17 cellular contexts compared by ENCODE assay signal in genomic region chr2:238094438-238095022, GRCh38. TPM values are rescaled to one million over a fixed set of nuclear protein-coding genes. Genes with fewer than 3 reads are reported as not detected.
"Had no signal": no experiment of that assay in that cellular context is flagged by ENCODE, and none has a peak within 500 bp of the region (broad histone marks: within the 10 kb centered on the region; RNA-seq: fewer than 3 reads in every experiment).

No MANE protein-coding gene starts in this region.

- H3K27ac Mint-ChIP-seq: activated CD4-positive, alpha-beta memory T cell treated with anti-CD3 and anti-CD28 coated beads for 36 hours; endodermal cell; nephron; T-helper 2 cell treated with Interferon-gamma antibody and Interleukin-4, amounts not matched to agents 5 μg/mL and 100 μg/mL, for 36 hours had no signal

- ATAC-seq: left colon had no signal

- H3K9me3 Mint-ChIP-seq: activated CD4-positive, alpha-beta memory T cell treated with anti-CD3 and anti-CD28 coated beads for 36 hours; endodermal cell; nephron; T-helper 2 cell treated with Interferon-gamma antibody and Interleukin-4, amounts not matched to agents 5 μg/mL and 100 μg/mL, for 36 hours had no signal

- H3K4me3 Mint-ChIP-seq: activated CD4-positive, alpha-beta memory T cell treated with anti-CD3 and anti-CD28 coated beads for 36 hours; endodermal cell; nephron; T-helper 2 cell treated with Interferon-gamma antibody and Interleukin-4, amounts not matched to agents 5 μg/mL and 100 μg/mL, for 36 hours had no signal

- H3K9me3 ChIP-seq: ascending aorta, ovary, tibial nerve had no signal

- H3K27ac ChIP-seq: ascending aorta, ovary, skin epidermis, tibial nerve had no signal

- H3K4me3 ChIP-seq: ascending aorta, ovary, skin epidermis, tibial nerve had no signal

- H3K4me1 ChIP-seq: ascending aorta had no signal

- FAIRE-seq: bronchial epithelial cell had no signal

- DNase-seq: activated CD4-positive, alpha-beta T cell treated with anti-CD3 and anti-CD28 coated beads for 1 hour; activated gamma-delta T cell; activated T-cell treated with anti-CD3 and anti-CD28 coated beads for 4 hours; endodermal cell; erythroblast; left colon; mesenchymal stem cell; ovary; SW 1271 had no signal

- H3K36me3 ChIP-seq: ascending aorta, ovary had no signal

- H3K27me3 ChIP-seq: ascending aorta, ovary, tibial nerve had no signal

- H3K27me3 Mint-ChIP-seq: activated CD4-positive, alpha-beta memory T cell treated with anti-CD3 and anti-CD28 coated beads for 36 hours had no signal

RNA-seq across cellular contexts. Expression of gene ESPNL, which starts 5.6 kb away (rescaled TPM):
- total RNA-seq: ascending aorta, dermis microvascular lymphatic vessel endothelial cell had no signal

RNA-seq across cellular contexts. Expression of gene KLHL30, which starts 43.9 kb away (rescaled TPM):
- total RNA-seq: activated CD4-positive, alpha-beta memory T cell treated with anti-CD3 and anti-CD28 coated beads for 36 hours; dermis microvascular lymphatic vessel endothelial cell; endodermal cell had no signal
